ENCODE assay signal across 33 cellular contexts in the genomic region with DNA sequence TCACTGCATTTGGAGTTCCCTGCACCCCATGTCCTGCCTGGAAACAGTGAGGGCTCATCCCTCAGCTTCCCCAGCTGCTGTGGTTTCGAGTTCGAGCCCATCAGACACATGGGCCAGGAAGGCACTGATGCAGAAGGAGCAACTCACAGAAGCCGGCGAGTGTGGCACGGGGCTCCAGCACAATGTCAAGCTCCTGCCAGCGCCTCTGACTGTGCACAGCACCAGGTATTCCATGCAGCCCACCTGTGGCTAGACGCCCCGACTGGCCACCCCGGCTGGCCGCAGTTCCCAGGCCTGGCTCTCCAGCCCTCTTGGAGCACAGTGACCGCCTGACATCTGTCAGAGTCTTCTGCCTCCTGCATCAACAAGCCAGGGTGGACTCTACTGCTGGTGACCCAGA.
"Had no signal": no experiment of that assay in that cellular context is flagged by ENCODE, and none has a peak within 500 bp of the region (broad histone marks: within the 10 kb centered on the region; RNA-seq: fewer than 3 reads in every experiment).

No MANE protein-coding gene starts in this region.

- DNase-seq: activated effector memory CD4-positive, alpha-beta T cell treated with anti-CD3 and anti-CD28 coated beads, Interleukin-2, amount 50 U/mL, for 16 hours; activated effector memory CD4-positive, alpha-beta T cell treated with Interleukin-2 at 50 U/mL for 16 hours; activated gamma-delta T cell; activated gamma-delta T cell treated with Interleukin-2 at 50 U/mL for 16 hours; activated naive CD4-positive, alpha-beta T cell; activated naive CD4-positive, alpha-beta T cell treated with anti-CD3 and anti-CD28 coated beads for 36 hours; activated naive CD4-positive, alpha-beta T cell treated with anti-CD3 and anti-CD28 coated beads, Interleukin-2, amount 10 ng/mL, durations not matched to agents 7 days and 5 days; activated naive CD4-positive, alpha-beta T cell treated with anti-CD3 and anti-CD28 coated beads, Interleukin-2, amount 50 U/mL, for 16 hours; activated naive CD4-positive, alpha-beta T cell treated with Interleukin-2 at 50 U/mL for 16 hours; activated naive CD8-positive, alpha-beta T cell treated with anti-CD3 and anti-CD28 coated beads for 36 hours; activated naive CD8-positive, alpha-beta T cell treated with anti-CD3 and anti-CD28 coated beads, Interleukin-2, amount 10 ng/mL, durations not matched to agents 7 days and 5 days; activated naive CD8-positive, alpha-beta T cell treated with anti-CD3 and anti-CD28 coated beads, Interleukin-2, amount 50 U/mL, for 24 hours; activated T-cell treated with anti-CD3 and anti-CD28 coated beads, Interleukin-2, amount 50 U/mL, for 1 hour; activated T-cell treated with anti-CD3 and anti-CD28 coated beads, Interleukin-2, amount 50 U/mL, for 24 hours; activated T-cell treated with anti-CD3 and anti-CD28 coated beads, Interleukin-2, amount 50 U/mL, for 4 hours; activated T-cell treated with anti-CD3 and anti-CD28 coated beads, Interleukin-2, amount 50 U/mL, for 48 hours; activated T-cell treated with anti-CD3 and anti-CD28 coated beads, Interleukin-2, amount 50 U/mL, for 72 hours; adrenal gland; amniotic stem cell; amygdala; anterior cingulate cortex; aorta; body of pancreas; brain microvascular endothelial cell; caudate nucleus; central memory CD4-positive, alpha-beta T cell; cerebellar nuclear complex had no signal

- FAIRE-seq: astrocyte had no signal

- ATAC-seq: activated naive CD4-positive, alpha-beta T cell treated with anti-CD3 and anti-CD28 coated beads, Interleukin-2, amount 50 U/mL, for 72 hours; activated naive CD8-positive, alpha-beta T cell treated with anti-CD3 and anti-CD28 coated beads, Interleukin-2, amount 50 U/mL, for 24 hours; activated T-cell treated with anti-CD3 and anti-CD28 coated beads, Interleukin-2, amount 50 U/mL, for 4 hours; activated T-cell treated with anti-CD3 and anti-CD28 coated beads, Interleukin-2, amount 50 U/mL, for 72 hours; activated T-helper 17 cell treated with anti-CD3 and anti-CD28 coated beads, Interleukin-2, amount 50 U/mL, for 72 hours; body of pancreas had no signal

- H3K27ac ChIP-seq: adrenal gland, ascending aorta, body of pancreas, brain microvascular endothelial cell, breast epithelium, cardiac muscle cell had no signal

- H3K9me3 ChIP-seq: adrenal gland, body of pancreas, breast epithelium had no signal

- H3K4me1 ChIP-seq: ascending aorta, body of pancreas, breast epithelium had no signal

- H3K4me3 ChIP-seq: adrenal gland, ascending aorta, body of pancreas, breast epithelium, cardiac muscle cell had no signal

- H3K27me3 ChIP-seq: adrenal gland, ascending aorta, body of pancreas, brain microvascular endothelial cell, cardiac muscle cell had no signal

- H3K36me3 ChIP-seq: adrenal gland, ascending aorta, brain microvascular endothelial cell, breast epithelium, cardiac muscle cell had no signal
